22 cellular contexts compared by ENCODE assay signal in the genomic region with DNA sequence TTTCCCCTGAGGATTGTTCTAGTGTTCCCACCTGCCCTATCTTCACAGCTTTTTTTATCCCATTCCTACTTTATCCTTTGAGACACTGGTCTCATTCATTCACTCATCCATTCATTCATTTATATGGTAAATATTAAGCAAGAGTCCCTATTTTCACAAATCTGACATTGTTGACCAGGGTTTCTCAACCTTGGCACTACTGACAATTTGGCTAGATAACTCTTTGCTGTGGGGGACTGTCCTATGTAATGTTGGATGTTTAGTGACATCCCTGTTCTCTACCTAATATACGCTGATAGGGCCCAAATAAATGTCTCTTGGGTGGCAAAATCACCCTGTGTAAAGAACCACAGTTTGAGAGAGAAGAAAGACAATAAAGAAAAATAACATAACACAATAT.
"Had no signal": no experiment of that assay in that cellular context is flagged by ENCODE, and none has a peak within 500 bp of the region (broad histone marks: within the 10 kb centered on the region; RNA-seq: fewer than 3 reads in every experiment).

No MANE protein-coding gene starts in this region.

- H3K4me3 ChIP-seq: coronary artery, dorsolateral prefrontal cortex, esophagus muscularis mucosa, gastroesophageal sphincter, heart right ventricle, left ventricle myocardium inferior, lower lobe of right lung, mucosa of descending colon had no signal

- ATAC-seq: foreskin keratinocyte; gastroesophageal sphincter; heart right ventricle; left cardiac atrium; lower lobe of right lung; mucosa of descending colon; naive thymus-derived CD8-positive, alpha-beta T cell had no signal

- H3K4me1 ChIP-seq: foreskin keratinocyte, gastroesophageal sphincter, lower lobe of right lung had no signal

- H3K36me3 Mint-ChIP-seq: mesothelial cell of epicardium; naive B cell; naive thymus-derived CD8-positive, alpha-beta T cell had no signal

- H3K27ac ChIP-seq: coronary artery, dorsolateral prefrontal cortex, esophagus muscularis mucosa, foreskin keratinocyte, gastroesophageal sphincter, heart right ventricle, left ventricle myocardium inferior, lower lobe of right lung had no signal

- H3K36me3 ChIP-seq: esophagus muscularis mucosa, gastroesophageal sphincter, heart right ventricle, left ventricle myocardium inferior, lower lobe of right lung had no signal

- H3K27ac Mint-ChIP-seq: mesothelial cell of epicardium; naive B cell; naive thymus-derived CD8-positive, alpha-beta T cell had no signal

- H3K27me3 ChIP-seq: dorsolateral prefrontal cortex, esophagus muscularis mucosa, foreskin keratinocyte, gastroesophageal sphincter, heart right ventricle had no signal

- DNase-seq: dermis blood vessel endothelial cell; dorsolateral prefrontal cortex; effector CD4-positive, alpha-beta T cell; effector memory CD4-positive, alpha-beta T cell; foreskin keratinocyte; head of caudate nucleus; heart right ventricle; hippocampal formation; left cardiac atrium; left ventricle myocardium inferior; lower lobe of right lung; mesenchymal stem cell; mucosa of descending colon; naive B cell; naive thymus-derived CD8-positive, alpha-beta T cell had no signal

- H3K9me3 ChIP-seq: esophagus muscularis mucosa, gastroesophageal sphincter, lower lobe of right lung, mucosa of descending colon had no signal

- H3K4me1 Mint-ChIP-seq: naive B cell; naive thymus-derived CD8-positive, alpha-beta T cell had no signal

- H3K27me3 Mint-ChIP-seq: naive B cell; naive thymus-derived CD8-positive, alpha-beta T cell had no signal

- FAIRE-seq: endothelial cell of umbilical vein, islet of Langerhans, keratinocyte had no signal

- H3K4me3 Mint-ChIP-seq: mesothelial cell of epicardium; naive B cell; naive thymus-derived CD8-positive, alpha-beta T cell had no signal
